21 cellular contexts compared by ENCODE assay signal in genomic region chr14:93720981-93721483, GRCh38.
A peak's percentile ranks its signal among the peaks of the same experiment; 100 is the strongest.
DNase-seq lines count a peak whose midpoint lies in the region; ATAC-seq and TF ChIP-seq lines count a peak whose summit lies in the region.
"Had no signal": no experiment of that assay in that cellular context is flagged by ENCODE, and none has a peak within 500 bp of the region (broad histone marks: within the 10 kb centered on the region; RNA-seq: fewer than 3 reads in every experiment).

No MANE protein-coding gene starts in this region.

- H3K4me3 ChIP-seq in BLaER1 treated with 17β-estradiol and CSF1 and Interleukin-3, amounts not matched to agents 10 nM and 100 nM: no peak overlapping the region
- H3K4me3 ChIP-seq in spleen (no peak overlapping the region), psoas muscle (no peak overlapping the region)

- H4K20me1 ChIP-seq in BLaER1 treated with 17β-estradiol and CSF1 and Interleukin-3, amounts not matched to agents 10 nM and 100 nM: peaks cover 0 to 4% (median 0%) of the 10 kb centered on the region in 11 experiments; a peak in 1 of 22 replicates

- H3K4me1 ChIP-seq in BLaER1 treated with 17β-estradiol and CSF1 and Interleukin-3, amounts not matched to agents 10 nM and 100 nM: peaks cover 0 to 22% (median 10%) of the 10 kb centered on the region in 10 experiments; a peak in 14 of 20 replicates
- H3K4me1 ChIP-seq in spleen: no peaks in the 10 kb centered on the region
- H3K4me1 ChIP-seq in psoas muscle: no peaks in the 10 kb centered on the region
- H3K4me1 ChIP-seq in foreskin keratinocyte: no peaks in the 10 kb centered on the region

- no peak for ATAC-seq in psoas muscle
- ATAC-seq in foreskin keratinocyte: no peak

- H3K36me3 Mint-ChIP-seq in nephron progenitor cell (ENCODE audit: low read depth): no peaks in the 10 kb centered on the region
- no peaks in the 10 kb centered on the region for H3K36me3 Mint-ChIP-seq in activated T-helper 2 cell treated with anti-CD3 and anti-CD28 coated beads, Interferon-gamma antibody, Interleukin-2, Interleukin-4, amounts not matched to agents 10 μg/mL and 5 μg/mL and 100 μg/mL, durations not matched to agents 14 hours and 24 hours and 36 hours (ENCODE audit: low read depth)
- H3K36me3 Mint-ChIP-seq: CD4-positive, alpha-beta memory T cell; IgD-negative memory B cell had no signal

- TF ChIP-seq CTCF in nephron progenitor cell (IDR thresholded peaks at IDR 0.05) (no peak), spleen (IDR thresholded peaks at IDR 0.05 in 8 of 11, conservative IDR thresholded peaks at IDR 0.05 in 3 of 11) (no peak), psoas muscle (IDR thresholded peaks at IDR 0.05) (no peak), foreskin keratinocyte (conservative IDR thresholded peaks at IDR 0.05) (no peak)

- intact Hi-C loops in spleen (cut with DNase I; ENCODE audit: low total_unique reads): no loop called here
- intact Hi-C loops in psoas muscle (cut with DNase I): no loop called here
- intact Hi-C loops in activated T-helper 2 cell treated with anti-CD3 and anti-CD28 coated beads, Interferon-gamma antibody, Interleukin-2, Interleukin-4, amounts not matched to agents 10 μg/mL and 5 μg/mL and 100 μg/mL, durations not matched to agents 14 hours and 24 hours and 36 hours (cut with micrococcal nuclease): no loop called here

- H3K4me1 Mint-ChIP-seq in nephron progenitor cell: peaks cover 16% of the 10 kb centered on the region
- H3K4me1 Mint-ChIP-seq in activated T-helper 2 cell treated with anti-CD3 and anti-CD28 coated beads, Interferon-gamma antibody, Interleukin-2, Interleukin-4, amounts not matched to agents 10 μg/mL and 5 μg/mL and 100 μg/mL, durations not matched to agents 14 hours and 24 hours and 36 hours (ENCODE audit: low read depth): no peaks in the 10 kb centered on the region
- H3K4me1 Mint-ChIP-seq: CD4-positive, alpha-beta memory T cell had no signal

- no peak overlapping the region for H3K4me3 Mint-ChIP-seq in nephron progenitor cell
- H3K4me3 Mint-ChIP-seq in activated T-helper 2 cell treated with anti-CD3 and anti-CD28 coated beads, Interferon-gamma antibody, Interleukin-2, Interleukin-4, amounts not matched to agents 10 μg/mL and 5 μg/mL and 100 μg/mL, durations not matched to agents 14 hours and 24 hours and 36 hours (ENCODE audit: low read depth): no peak overlapping the region
- H3K4me3 Mint-ChIP-seq: IgD-negative memory B cell had no signal

- no peak overlapping the region for H3K27ac ChIP-seq in BLaER1 treated with 17β-estradiol and CSF1 and Interleukin-3, amounts not matched to agents 10 nM and 100 nM
- H3K27ac ChIP-seq in spleen (no peak overlapping the region), psoas muscle (no peak overlapping the region), foreskin keratinocyte (no peak overlapping the region)
- H3K27ac ChIP-seq: KMS-11 had no signal

- peak overlapping the region; percentile 94 for H3K27ac Mint-ChIP-seq in nephron progenitor cell
- no peak overlapping the region for H3K27ac Mint-ChIP-seq in activated T-helper 2 cell treated with anti-CD3 and anti-CD28 coated beads, Interferon-gamma antibody, Interleukin-2, Interleukin-4, amounts not matched to agents 10 μg/mL and 5 μg/mL and 100 μg/mL, durations not matched to agents 14 hours and 24 hours and 36 hours
- H3K27ac Mint-ChIP-seq: CD4-positive, alpha-beta memory T cell; IgD-negative memory B cell had no signal

- DNase-seq in ecto neural progenitor cell (ENCODE audit: low spot score): peak; percentile 22
- DNase-seq in nephron progenitor cell: no peak
- DNase-seq in spleen: peak; percentile 58
- no peak for DNase-seq in psoas muscle
- no peak for DNase-seq in activated T-helper 2 cell treated with anti-CD3 and anti-CD28 coated beads, Interferon-gamma antibody, Interleukin-2, Interleukin-4, amounts not matched to agents 10 μg/mL and 5 μg/mL and 100 μg/mL, durations not matched to agents 14 hours and 24 hours and 36 hours (ENCODE audit: low spot score)
- no peak for DNase-seq in foreskin keratinocyte
- DNase-seq in HT-29 (ENCODE audit: low spot score): no peak
- DNase-seq: C1 segment of cervical spinal cord; CD4-positive, alpha-beta memory T cell; COR-L47; DMS53; NCI-H1092; NCI-H1417 treated with DMSO at 0.1 percent for 48 hours; NCI-H2081; NCI-H2227 treated with DMSO at 0.1 percent for 48 hours; NCI-H526 treated with DMSO at 0.1 percent for 48 hours; RPMI8226; SHP77 treated with DMSO at 0.1 percent for 48 hours had no signal

- H3K27me3 ChIP-seq in BLaER1 treated with 17β-estradiol and CSF1 and Interleukin-3, amounts not matched to agents 10 nM and 100 nM: no peaks in the 10 kb centered on the region
- peaks cover 0 to 10% (median 0%) of the 10 kb centered on the region in 7 donors for H3K27me3 ChIP-seq in spleen (replicated peaks in 1 of 7)
- H3K27me3 ChIP-seq in psoas muscle (ENCODE audit: insufficient read depth in 3 of 3, low read length in 2 of 3): no peaks in the 10 kb centered on the region
- no peaks in the 10 kb centered on the region for H3K27me3 ChIP-seq in foreskin keratinocyte

- no peaks in the 10 kb centered on the region for H3K9me3 Mint-ChIP-seq in nephron progenitor cell
- no peaks in the 10 kb centered on the region for H3K9me3 Mint-ChIP-seq in activated T-helper 2 cell treated with anti-CD3 and anti-CD28 coated beads, Interferon-gamma antibody, Interleukin-2, Interleukin-4, amounts not matched to agents 10 μg/mL and 5 μg/mL and 100 μg/mL, durations not matched to agents 14 hours and 24 hours and 36 hours

- 87 to 96% (median 90%) methylated on average over 8 to 13 of the region's 13 CpGs for WGBS in spleen, 5 donors
- WGBS in psoas muscle, 3 donors: 68 to 80% (median 69%) methylated on average over 13 of the region's 13 CpGs

- peak overlapping the region in 8 of 11 experiments; percentile 32 to 57 (median 48); a peak in 15 of 22 replicates for H3K4me2 ChIP-seq in BLaER1 treated with 17β-estradiol and CSF1 and Interleukin-3, amounts not matched to agents 10 nM and 100 nM
- H3K4me2 ChIP-seq: KMS-11 had no signal

- TF ChIP-seq POLR2A in spleen (IDR thresholded peaks at IDR 0.05): no peak

- H3K27me3 Mint-ChIP-seq in nephron progenitor cell (ENCODE audit: low read depth, poor library complexity): no peaks in the 10 kb centered on the region
- H3K27me3 Mint-ChIP-seq in activated T-helper 2 cell treated with anti-CD3 and anti-CD28 coated beads, Interferon-gamma antibody, Interleukin-2, Interleukin-4, amounts not matched to agents 10 μg/mL and 5 μg/mL and 100 μg/mL, durations not matched to agents 14 hours and 24 hours and 36 hours (ENCODE audit: low read depth): no peaks in the 10 kb centered on the region
- H3K27me3 Mint-ChIP-seq: IgD-negative memory B cell had no signal

- H3K9ac ChIP-seq in BLaER1 treated with 17β-estradiol and CSF1 and Interleukin-3, amounts not matched to agents 10 nM and 100 nM: no peak overlapping the region
- H3K9ac ChIP-seq: KMS-11 had no signal

- no peaks in the 10 kb centered on the region for H3K9me3 ChIP-seq in BLaER1 treated with 17β-estradiol and CSF1 and Interleukin-3, amounts not matched to agents 10 nM and 100 nM (replicated peaks in 1 of 11)
- no peaks in the 10 kb centered on the region for H3K9me3 ChIP-seq in spleen
- no peaks in the 10 kb centered on the region for H3K9me3 ChIP-seq in psoas muscle

- H3K36me3 ChIP-seq in BLaER1 treated with 17β-estradiol and CSF1 and Interleukin-3, amounts not matched to agents 10 nM and 100 nM: no peaks in the 10 kb centered on the region
- no peaks in the 10 kb centered on the region for H3K36me3 ChIP-seq in spleen
- H3K36me3 ChIP-seq in psoas muscle (ENCODE audit: insufficient read depth in 1 of 2, low read depth in 1 of 2): no peaks in the 10 kb centered on the region

Comparison
In these comparisons a context has a peak if more than half of its experiments do, and no peak if none do; other contexts are left out.
1. DNase-seq: peak in ecto neural progenitor cell (single experiment) and spleen (single experiment); none in nephron progenitor cell (single experiment), psoas muscle (0 of 2), activated T-helper 2 cell treated with anti-CD3 and anti-CD28 coated beads, Interferon-gamma antibody, Interleukin-2, Interleukin-4, amounts not matched to agents 10 μg/mL and 5 μg/mL and 100 μg/mL, durations not matched to agents 14 hours and 24 hours and 36 hours (single experiment), foreskin keratinocyte (0 of 2) and HT-29 (single experiment).